Comparison of ENCODE assay signal across 1 cellular context in genomic region chr16:1913327-1914083, GRCh38.
TF ChIP-seq lines count a peak whose summit lies in the region.

No MANE protein-coding gene starts in this region.

TF ChIP-seq in HepG2, 621 proteins besides CTCF, POLR2A, EP300 and RAD21:
- TF ChIP-seq REL (CRISPR knock-in tag; conservative IDR thresholded peaks at IDR 0.05) (no peak), DNMT1 (CRISPR knock-in tag; IDR thresholded peaks at IDR 0.05) (no peak), TFAP4 (IDR thresholded peaks at IDR 0.05; ENCODE audit: borderline replicate concordance, low read depth) (peak; percentile 89), ZNF230 (CRISPR knock-in tag; IDR thresholded peaks at IDR 0.05) (no peak), RFXANK (CRISPR knock-in tag; IDR thresholded peaks at IDR 0.05) (no peak), FOXA1 (IDR thresholded peaks at IDR 0.05) (no peak), FOXA1 (CRISPR knock-in tag; IDR thresholded peaks at IDR 0.05) (peak; percentile 56), THYN1 (CRISPR knock-in tag; IDR thresholded peaks at IDR 0.05; ENCODE audit: borderline replicate concordance, low read depth) (no peak), ZNF34 (CRISPR knock-in tag; IDR thresholded peaks at IDR 0.05; ENCODE audit: borderline replicate concordance) (no peak), SP5 (CRISPR knock-in tag; IDR thresholded peaks at IDR 0.05; ENCODE audit: borderline replicate concordance, low read depth) (0 out of 2 replicates have a peak, but pooled peaks have one; percentile 18), NFIB (CRISPR knock-in tag; IDR thresholded peaks at IDR 0.05; ENCODE audit: borderline replicate concordance) (no peak), LBX2 (CRISPR knock-in tag; IDR thresholded peaks at IDR 0.05; ENCODE audit: borderline replicate concordance) (no peak), RARG (CRISPR knock-in tag; IDR thresholded peaks at IDR 0.05; ENCODE audit: low read depth) (no peak), ZMYM2 (CRISPR knock-in tag; IDR thresholded peaks at IDR 0.05) (no peak), ZNF160 (CRISPR knock-in tag; IDR thresholded peaks at IDR 0.05) (no peak), FOXO4 (CRISPR knock-in tag; conservative IDR thresholded peaks at IDR 0.05) (no peak), PHF5A (CRISPR knock-in tag; IDR thresholded peaks at IDR 0.05; ENCODE audit: low read depth, unreplicated experiment) (no peak), HNF4G (IDR thresholded peaks at IDR 0.05; ENCODE audit: borderline replicate concordance, low read depth, low read length) (no peak), HNF4G (CRISPR knock-in tag; IDR thresholded peaks at IDR 0.05; ENCODE audit: borderline replicate concordance, low read depth) (no peak), MXD1 (CRISPR knock-in tag; IDR thresholded peaks at IDR 0.05) (no peak), ZNF512 (CRISPR knock-in tag; IDR thresholded peaks at IDR 0.05) (no peak), ZSCAN25 (CRISPR knock-in tag; IDR thresholded peaks at IDR 0.05) (peak; percentile 95), CENPT (CRISPR knock-in tag; IDR thresholded peaks at IDR 0.05; ENCODE audit: low read depth) (no peak), HOXA7 (CRISPR knock-in tag; IDR thresholded peaks at IDR 0.05) (no peak)
